In genomic region chr9:72540348-72540873, GRCh38 we compare ENCODE assay signal across 1 cellular context.
TF ChIP-seq lines count a peak whose summit lies in the region.

No MANE protein-coding gene starts in this region.

TF ChIP-seq in K562, 482 proteins besides CTCF, POLR2A, EP300 and RAD21 (continued from another document):
- TF ChIP-seq ETS1 (conservative IDR thresholded peaks at IDR 0.05; ENCODE audit: control insufficient read depth, low read depth, low read length) (no peak), STAG1 (CRISPR knock-in tag; IDR thresholded peaks at IDR 0.05; ENCODE audit: borderline replicate concordance) (no peak), KLF6 (CRISPR knock-in tag; IDR thresholded peaks at IDR 0.05; ENCODE audit: borderline replicate concordance) (no peak), GABPB1 (CRISPR knock-in tag; IDR thresholded peaks at IDR 0.05) (no peak), ZBED1 (IDR thresholded peaks at IDR 0.05) (no peak), PRPF4 (IDR thresholded peaks at IDR 0.05; ENCODE audit: insufficient read depth, low read depth, low read length, poor library complexity, severe bottlenecking) (no peak), PCBP1 (IDR thresholded peaks at IDR 0.05; ENCODE audit: low read depth, low read length, poor library complexity, severe bottlenecking) (no peak), GABPB2 (CRISPR knock-in tag; conservative IDR thresholded peaks at IDR 0.05) (no peak), YBX1 (IDR thresholded peaks at IDR 0.05) (no peak), FOXJ2 (tag; IDR thresholded peaks at IDR 0.05) (no peak), TAF9B (IDR thresholded peaks at IDR 0.05; ENCODE audit: partially characterized antibody) (peak; percentile 65), LEF1 (IDR thresholded peaks at IDR 0.05) (peak; percentile 62)
- TF ChIP-seq, protein P1, sequence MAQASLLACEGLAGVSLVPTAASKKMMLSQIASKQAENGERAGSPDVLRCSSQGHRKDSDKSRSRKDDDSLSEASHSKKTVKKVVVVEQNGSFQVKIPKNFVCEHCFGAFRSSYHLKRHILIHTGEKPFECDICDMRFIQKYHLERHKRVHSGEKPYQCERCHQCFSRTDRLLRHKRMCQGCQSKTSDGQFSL (CRISPR knock-in tag; IDR thresholded peaks at IDR 0.05), result no peak
- TF ChIP-seq, protein P1 (tag; IDR thresholded peaks at IDR 0.05), result no peak
- TF ChIP-seq, protein P2, sequence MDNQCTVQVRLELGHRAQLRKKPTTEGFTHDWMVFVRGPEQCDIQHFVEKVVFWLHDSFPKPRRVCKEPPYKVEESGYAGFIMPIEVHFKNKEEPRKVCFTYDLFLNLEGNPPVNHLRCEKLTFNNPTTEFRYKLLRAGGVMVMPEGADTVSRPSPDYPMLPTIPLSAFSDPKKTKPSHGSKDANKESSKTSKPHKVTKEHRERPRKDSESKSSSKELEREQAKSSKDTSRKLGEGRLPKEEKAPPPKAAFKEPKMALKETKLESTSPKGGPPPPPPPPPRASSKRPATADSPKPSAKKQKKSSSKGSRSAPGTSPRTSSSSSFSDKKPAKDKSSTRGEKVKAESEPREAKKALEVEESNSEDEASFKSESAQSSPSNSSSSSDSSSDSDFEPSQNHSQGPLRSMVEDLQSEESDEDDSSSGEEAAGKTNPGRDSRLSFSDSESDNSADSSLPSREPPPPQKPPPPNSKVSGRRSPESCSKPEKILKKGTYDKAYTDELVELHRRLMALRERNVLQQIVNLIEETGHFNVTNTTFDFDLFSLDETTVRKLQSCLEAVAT (IDR thresholded peaks at IDR 0.05), result peak in 1 of 2 experiments; percentile 51; a peak in 1 of 4 replicates
- TF ChIP-seq, protein P3, sequence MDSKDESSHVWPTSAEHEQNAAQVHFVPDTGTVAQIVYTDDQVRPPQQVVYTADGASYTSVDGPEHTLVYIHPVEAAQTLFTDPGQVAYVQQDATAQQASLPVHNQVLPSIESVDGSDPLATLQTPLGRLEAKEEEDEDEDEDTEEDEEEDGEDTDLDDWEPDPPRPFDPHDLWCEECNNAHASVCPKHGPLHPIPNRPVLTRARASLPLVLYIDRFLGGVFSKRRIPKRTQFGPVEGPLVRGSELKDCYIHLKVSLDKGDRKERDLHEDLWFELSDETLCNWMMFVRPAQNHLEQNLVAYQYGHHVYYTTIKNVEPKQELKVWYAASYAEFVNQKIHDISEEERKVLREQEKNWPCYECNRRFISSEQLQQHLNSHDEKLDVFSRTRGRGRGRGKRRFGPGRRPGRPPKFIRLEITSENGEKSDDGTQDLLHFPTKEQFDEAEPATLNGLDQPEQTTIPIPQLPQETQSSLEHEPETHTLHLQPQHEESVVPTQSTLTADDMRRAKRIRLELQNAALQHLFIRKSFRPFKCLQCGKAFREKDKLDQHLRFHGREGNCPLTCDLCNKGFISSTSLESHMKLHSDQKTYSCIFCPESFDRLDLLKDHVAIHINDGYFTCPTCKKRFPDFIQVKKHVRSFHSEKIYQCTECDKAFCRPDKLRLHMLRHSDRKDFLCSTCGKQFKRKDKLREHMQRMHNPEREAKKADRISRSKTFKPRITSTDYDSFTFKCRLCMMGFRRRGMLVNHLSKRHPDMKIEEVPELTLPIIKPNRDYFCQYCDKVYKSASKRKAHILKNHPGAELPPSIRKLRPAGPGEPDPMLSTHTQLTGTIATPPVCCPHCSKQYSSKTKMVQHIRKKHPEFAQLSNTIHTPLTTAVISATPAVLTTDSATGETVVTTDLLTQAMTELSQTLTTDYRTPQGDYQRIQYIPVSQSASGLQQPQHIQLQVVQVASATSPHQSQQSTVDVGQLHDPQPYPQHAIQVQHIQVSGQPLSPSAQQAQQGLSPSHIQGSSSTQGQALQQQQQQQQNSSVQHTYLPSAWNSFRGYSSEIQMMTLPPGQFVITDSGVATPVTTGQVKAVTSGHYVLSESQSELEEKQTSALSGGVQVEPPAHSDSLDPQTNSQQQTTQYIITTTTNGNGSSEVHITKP (IDR thresholded peaks at IDR 0.05; ENCODE audit: partially characterized antibody), result no peak
